In genomic region chr6:70547905-70548304, GRCh38 we compare ENCODE assay signal across 13 cellular contexts. TPM values are rescaled to one million over a fixed set of nuclear protein-coding genes. Genes with fewer than 3 reads are reported as not detected.
DNase-seq lines count a peak whose midpoint lies in the region; ATAC-seq lines count a peak whose summit lies in the region.
"Had no signal": no experiment of that assay in that cellular context is flagged by ENCODE, and none has a peak within 500 bp of the region (broad histone marks: within the 10 kb centered on the region; RNA-seq: fewer than 3 reads in every experiment).

No MANE protein-coding gene starts in this region.

- peak overlapping the region; percentile 55 for H3K9ac ChIP-seq in adipocyte (ENCODE audit: low read length)

- H3K27me3 ChIP-seq in adipocyte (replicated peaks; ENCODE audit: control insufficient read depth, insufficient read depth, low read length): no peaks in the 10 kb centered on the region

- H3K9me3 ChIP-seq in adipocyte (ENCODE audit: control insufficient read depth, low read length): no peaks in the 10 kb centered on the region

- no peak overlapping the region for H3K4me3 Mint-ChIP-seq in activated CD4-positive, alpha-beta T cell treated with anti-CD3 and anti-CD28 coated beads, Interleukin-2, amount 10 ng/mL, durations not matched to agents 24 days and 14 days
- H3K4me3 Mint-ChIP-seq: CD14-positive monocyte; CD8-positive, alpha-beta T cell had no signal

- H3K9me3 Mint-ChIP-seq in activated CD4-positive, alpha-beta T cell treated with anti-CD3 and anti-CD28 coated beads, Interleukin-2, amount 10 ng/mL, durations not matched to agents 24 days and 14 days: no peaks in the 10 kb centered on the region
- H3K9me3 Mint-ChIP-seq: CD14-positive monocyte; CD8-positive, alpha-beta T cell had no signal

- no peak overlapping the region for H3K27ac Mint-ChIP-seq in activated CD4-positive, alpha-beta T cell treated with anti-CD3 and anti-CD28 coated beads, Interleukin-2, amount 10 ng/mL, durations not matched to agents 24 days and 14 days
- H3K27ac Mint-ChIP-seq: CD14-positive monocyte; CD8-positive, alpha-beta T cell had no signal

- ATAC-seq in left ventricle myocardium superior (peak; percentile 76), GM21526 (IDR thresholded peaks at IDR 0.05; ENCODE audit: low FRiP score, unreplicated experiment) (no peak)
- ATAC-seq: CD8-positive, alpha-beta T cell had no signal

- DNase-seq in activated CD4-positive, alpha-beta T cell treated with anti-CD3 and anti-CD28 coated beads, Interleukin-2, amount 10 ng/mL, durations not matched to agents 24 days and 14 days: peak; percentile 15
- no peak for DNase-seq in activated CD4-positive, alpha-beta T cell treated with anti-CD3 and anti-CD28 coated beads, Interleukin-2, amount 50 U/mL, for 4 hours
- DNase-seq in adipocyte (ENCODE audit: low read depth) (no peak), left ventricle myocardium superior (no peak), NCI-H2029 (lab: John Stamatoyannopoulos, UW) (no peak), NCI-H446 (lab: John Stamatoyannopoulos, UW) (no peak)
- DNase-seq: CD8-positive, alpha-beta T cell; COR-L47; DMS153; DMS79 treated with DMSO at 0.1 percent for 48 hours; GDM1 had no signal

- H3K36me3 ChIP-seq in adipocyte (ENCODE audit: control insufficient read depth, insufficient read depth, low read length, severe bottlenecking): no peaks in the 10 kb centered on the region

- H3K36me3 Mint-ChIP-seq in activated CD4-positive, alpha-beta T cell treated with anti-CD3 and anti-CD28 coated beads, Interleukin-2, amount 10 ng/mL, durations not matched to agents 24 days and 14 days (ENCODE audit: low read depth): no peaks in the 10 kb centered on the region
- H3K36me3 Mint-ChIP-seq: CD8-positive, alpha-beta T cell had no signal

- H3K4me1 ChIP-seq in adipocyte (ENCODE audit: control insufficient read depth, insufficient read depth, low read length): peaks cover 13% of the 10 kb centered on the region

- peaks cover 2% of the 10 kb centered on the region for H3K27me3 Mint-ChIP-seq in activated CD4-positive, alpha-beta T cell treated with anti-CD3 and anti-CD28 coated beads, Interleukin-2, amount 10 ng/mL, durations not matched to agents 24 days and 14 days

- no peak overlapping the region for H3K4me3 ChIP-seq in adipocyte (ENCODE audit: low read length)

- intact Hi-C loops in activated CD4-positive, alpha-beta T cell treated with anti-CD3 and anti-CD28 coated beads, Interleukin-2, amount 10 ng/mL, durations not matched to agents 24 days and 14 days (cut with micrococcal nuclease): loop anchor here (1.0 kb wide), 1 partner anchor 138 kb away; no protein-coding TSS in a partner anchor
- intact Hi-C loops in left ventricle myocardium superior (cut with micrococcal nuclease): loop anchor here (2.0 to 10.0 kb wide), 2 partner anchors 139 to 337 kb away; no protein-coding TSS in a partner anchor

- peaks cover 2% of the 10 kb centered on the region for H3K4me1 Mint-ChIP-seq in activated CD4-positive, alpha-beta T cell treated with anti-CD3 and anti-CD28 coated beads, Interleukin-2, amount 10 ng/mL, durations not matched to agents 24 days and 14 days
- H3K4me1 Mint-ChIP-seq: CD14-positive monocyte had no signal

RNA-seq across cellular contexts. Expression of gene SDHAF4, which starts 18.8 kb away (rescaled TPM):
- total RNA-seq in activated CD4-positive, alpha-beta T cell treated with anti-CD3 and anti-CD28 coated beads, Interleukin-2, amount 10 ng/mL, durations not matched to agents 24 days and 14 days: 9.5 and 14.3 TPM in 2 replicates
- total RNA-seq in left ventricle myocardium superior: 17.0 TPM
